Comparison of ENCODE assay signal across 1 cellular context in genomic region chr14:80906946-80907345, GRCh38.
TF ChIP-seq lines count a peak whose summit lies in the region.

No MANE protein-coding gene starts in this region.

TF ChIP-seq in IMR-90, 13 proteins besides CTCF, POLR2A, EP300 and RAD21:
- TF ChIP-seq MXI1 (IDR thresholded peaks at IDR 0.05; ENCODE audit: borderline replicate concordance, low read depth, low read length): no peak
- no peak for TF ChIP-seq BHLHE40 (IDR thresholded peaks at IDR 0.05; ENCODE audit: low read depth, low read length)
- TF ChIP-seq MAZ (IDR thresholded peaks at IDR 0.05; ENCODE audit: borderline replicate concordance, low read depth, low read length): no peak
- TF ChIP-seq RFX5 (IDR thresholded peaks at IDR 0.05; ENCODE audit: low read depth, low read length): no peak
- TF ChIP-seq SMC3 (IDR thresholded peaks at IDR 0.05; ENCODE audit: low read depth, low read length): no peak
- TF ChIP-seq RCOR1 (IDR thresholded peaks at IDR 0.05; ENCODE audit: insufficient replicate concordance, low read length): no peak
- TF ChIP-seq FOS (IDR thresholded peaks at IDR 0.05; ENCODE audit: low read depth, low read length): no peak
- no peak for TF ChIP-seq NFE2L2 (IDR thresholded peaks at IDR 0.05; ENCODE audit: low read depth, low read length)
- TF ChIP-seq MAFK (IDR thresholded peaks at IDR 0.05; ENCODE audit: low read depth, low read length): no peak
TF ChIP-seq in IMR-90: peak in this region for 0.
